In the genomic region with DNA sequence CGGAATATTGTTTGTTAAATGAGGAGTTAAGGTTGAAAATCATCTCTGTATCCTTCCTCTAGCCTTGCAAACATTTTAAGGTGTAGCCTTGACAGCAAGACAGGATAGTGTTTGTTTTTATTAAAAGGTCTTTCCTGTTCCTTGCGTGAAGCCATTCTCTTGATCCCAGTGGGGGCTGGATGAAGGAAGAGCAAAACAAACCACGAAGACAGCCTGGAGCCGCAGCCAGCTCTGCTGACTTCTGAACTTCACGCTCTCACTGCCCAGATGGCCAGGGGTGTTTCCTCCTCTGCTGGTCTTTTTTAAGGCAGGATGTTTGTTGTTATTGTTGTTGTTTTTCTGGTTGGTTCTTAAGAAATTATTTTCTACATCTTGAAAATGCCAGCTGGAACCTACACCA, we compare ENCODE assay signal across 23 cellular contexts.
DNase-seq lines count a peak whose midpoint lies in the region; ATAC-seq and TF ChIP-seq lines count a peak whose summit lies in the region.
"Had no signal": no experiment of that assay in that cellular context is flagged by ENCODE, and none has a peak within 500 bp of the region (broad histone marks: within the 10 kb centered on the region; RNA-seq: fewer than 3 reads in every experiment).

No MANE protein-coding gene starts in this region.

- H3K9me3 ChIP-seq in BLaER1 treated with 17β-estradiol and CSF1 and Interleukin-3, amounts not matched to agents 10 nM and 100 nM (replicated peaks in 1 of 11): peaks cover 0 to 4% (median 1%) of the 10 kb centered on the region in 11 experiments; a peak in 7 of 22 replicates
- no peaks in the 10 kb centered on the region for H3K9me3 ChIP-seq in SJCRH30 (replicated peaks)
- H3K9me3 ChIP-seq: esophagus muscularis mucosa, lower lobe of right lung, neutrophil had no signal

- ATAC-seq in activated naive CD8-positive, alpha-beta T cell treated with anti-CD3 and anti-CD28 coated beads, Interleukin-2, amount 50 U/mL, for 24 hours: no peak
- no peak for ATAC-seq in GM18861 (IDR thresholded peaks at IDR 0.05; ENCODE audit: unreplicated experiment)
- ATAC-seq in HG02642 (IDR thresholded peaks at IDR 0.05; ENCODE audit: poor library complexity, unreplicated experiment): no peak
- ATAC-seq: lower lobe of right lung, T-cell had no signal

- DNase-seq in SJCRH30 (peak; percentile 19 to 43), foreskin melanocyte (peak; percentile 64), nephron progenitor cell (no peak), occipital lobe (lab: John Stamatoyannopoulos, UW) (no peak)
- no peak for DNase-seq in activated naive CD8-positive, alpha-beta T cell treated with anti-CD3 and anti-CD28 coated beads, Interleukin-2, amount 50 U/mL, for 24 hours
- DNase-seq: activated B cell treated with CpG ODN at 0.5 μM for 24 hours; activated CD8-positive, alpha-beta memory T cell treated with anti-CD3 and anti-CD28 coated beads for 24 hours; COR-L47; cortex of kidney; GF-D8; hypothalamus; KBM-7; lower lobe of right lung; NCI-H1092 treated with DMSO at 0.1 percent for 48 hours; NCI-H2171; RPMI8226; stimulated activated naive CD4-positive, alpha-beta T cell; T-cell had no signal

- peak overlapping the region; percentile 0 to 65 (median 48); a peak in 19 of 22 replicates for H3K4me2 ChIP-seq in BLaER1 treated with 17β-estradiol and CSF1 and Interleukin-3, amounts not matched to agents 10 nM and 100 nM

- H3K9me3 Mint-ChIP-seq in nephron progenitor cell: no peaks in the 10 kb centered on the region
- no peaks in the 10 kb centered on the region for H3K9me3 Mint-ChIP-seq in activated naive CD8-positive, alpha-beta T cell treated with anti-CD3 and anti-CD28 coated beads, Interleukin-2, amount 50 U/mL, for 24 hours
- H3K9me3 Mint-ChIP-seq: activated B cell treated with CpG ODN at 0.5 μM for 24 hours, T-cell had no signal

- no peak overlapping the region for H3K4me3 ChIP-seq in BLaER1 treated with 17β-estradiol and CSF1 and Interleukin-3, amounts not matched to agents 10 nM and 100 nM
- H3K4me3 ChIP-seq in SJCRH30: no peak overlapping the region
- H3K4me3 ChIP-seq: esophagus muscularis mucosa, lower lobe of right lung had no signal

- no peaks in the 10 kb centered on the region for H3K27me3 ChIP-seq in BLaER1 treated with 17β-estradiol and CSF1 and Interleukin-3, amounts not matched to agents 10 nM and 100 nM
- H3K27me3 ChIP-seq in SJCRH30: no peaks in the 10 kb centered on the region
- H3K27me3 ChIP-seq: esophagus muscularis mucosa, neutrophil had no signal

- H3K4me3 Mint-ChIP-seq in nephron progenitor cell: peak overlapping the region; percentile 45
- H3K4me3 Mint-ChIP-seq in activated naive CD8-positive, alpha-beta T cell treated with anti-CD3 and anti-CD28 coated beads, Interleukin-2, amount 50 U/mL, for 24 hours: no peak overlapping the region
- H3K4me3 Mint-ChIP-seq: activated B cell treated with CpG ODN at 0.5 μM for 24 hours, T-cell had no signal

- peaks cover 39% of the 10 kb centered on the region for H3K4me1 Mint-ChIP-seq in nephron progenitor cell
- H3K4me1 Mint-ChIP-seq in activated naive CD8-positive, alpha-beta T cell treated with anti-CD3 and anti-CD28 coated beads, Interleukin-2, amount 50 U/mL, for 24 hours: no peaks in the 10 kb centered on the region
- H3K4me1 Mint-ChIP-seq: activated B cell treated with CpG ODN at 0.5 μM for 24 hours, T-cell had no signal

- H3K9ac ChIP-seq in BLaER1 treated with 17β-estradiol and CSF1 and Interleukin-3, amounts not matched to agents 10 nM and 100 nM: no peak overlapping the region

- H3K27ac ChIP-seq in BLaER1 treated with 17β-estradiol and CSF1 and Interleukin-3, amounts not matched to agents 10 nM and 100 nM: peak overlapping the region in 4 of 11 experiments; percentile 0 to 28 (median 14); a peak in 3 of 22 replicates
- no peak overlapping the region for H3K27ac ChIP-seq in SJCRH30
- H3K27ac ChIP-seq: esophagus muscularis mucosa, lower lobe of right lung, neutrophil had no signal

- H4K20me1 ChIP-seq in BLaER1 treated with 17β-estradiol and CSF1 and Interleukin-3, amounts not matched to agents 10 nM and 100 nM: peaks cover 0 to 24% (median 0%) of the 10 kb centered on the region in 11 experiments; a peak in 2 of 22 replicates

- H3K4me1 ChIP-seq in BLaER1 treated with 17β-estradiol and CSF1 and Interleukin-3, amounts not matched to agents 10 nM and 100 nM: peaks cover 13 to 30% (median 19%) of the 10 kb centered on the region in 10 experiments
- H3K4me1 ChIP-seq in SJCRH30: peaks cover 7% of the 10 kb centered on the region; the same call in 1 of the 2 replicates

- no peak for TF ChIP-seq CTCF in nephron progenitor cell (IDR thresholded peaks at IDR 0.05)

- H3K36me3 ChIP-seq in BLaER1 treated with 17β-estradiol and CSF1 and Interleukin-3, amounts not matched to agents 10 nM and 100 nM: peaks cover 60 to 100% (median 97%) of the 10 kb centered on the region in 11 experiments
- H3K36me3 ChIP-seq in SJCRH30: peaks cover 18% of the 10 kb centered on the region
- H3K36me3 ChIP-seq: lower lobe of right lung, neutrophil had no signal

- peaks cover 22% of the 10 kb centered on the region for H3K36me3 Mint-ChIP-seq in nephron progenitor cell (ENCODE audit: low read depth)
- peaks cover 46% of the 10 kb centered on the region for H3K36me3 Mint-ChIP-seq in activated naive CD8-positive, alpha-beta T cell treated with anti-CD3 and anti-CD28 coated beads, Interleukin-2, amount 50 U/mL, for 24 hours (ENCODE audit: low read depth)

- peak overlapping the region; percentile 76 for H3K27ac Mint-ChIP-seq in nephron progenitor cell
- H3K27ac Mint-ChIP-seq in activated naive CD8-positive, alpha-beta T cell treated with anti-CD3 and anti-CD28 coated beads, Interleukin-2, amount 50 U/mL, for 24 hours: no peak overlapping the region
- H3K27ac Mint-ChIP-seq: activated B cell treated with CpG ODN at 0.5 μM for 24 hours, T-cell had no signal

- H3K27me3 Mint-ChIP-seq in nephron progenitor cell (ENCODE audit: low read depth, poor library complexity): no peaks in the 10 kb centered on the region
- no peaks in the 10 kb centered on the region for H3K27me3 Mint-ChIP-seq in activated naive CD8-positive, alpha-beta T cell treated with anti-CD3 and anti-CD28 coated beads, Interleukin-2, amount 50 U/mL, for 24 hours
- H3K27me3 Mint-ChIP-seq: activated B cell treated with CpG ODN at 0.5 μM for 24 hours, T-cell had no signal

Comparison
In these comparisons a context has a peak if more than half of its experiments do, and no peak if none do; other contexts are left out.
1. DNase-seq: peak in SJCRH30 (2 of 2) and foreskin melanocyte (single experiment); none in nephron progenitor cell (single experiment), activated naive CD8-positive, alpha-beta T cell treated with anti-CD3 and anti-CD28 coated beads, Interleukin-2, amount 50 U/mL, for 24 hours (single experiment) and occipital lobe (single experiment).